Comparison of ENCODE assay signal across 8 cellular contexts in genomic region chr17:8629371-8630226, GRCh38. TPM values are rescaled to one million over a fixed set of nuclear protein-coding genes. Genes with fewer than 3 reads are reported as not detected.
DNase-seq lines count a peak whose midpoint lies in the region; ATAC-seq and TF ChIP-seq lines count a peak whose summit lies in the region.

No MANE protein-coding gene starts in this region.

- in situ Hi-C loops in ACHN (cut with HindIII; ENCODE audit: low pct_ligation_motif_present, low pct_unique_long_range_greater_than_20kb, low sequenced_read_pairs): no loop called here

- ATAC-seq in effector memory CD8-positive, alpha-beta T cell (replicated peaks): no peak
- ATAC-seq in memory B cell (ENCODE audit: low read depth) (no peak), GM21723 (IDR thresholded peaks at IDR 0.05; ENCODE audit: unreplicated experiment) (no peak), HG03460 (IDR thresholded peaks at IDR 0.05; ENCODE audit: unreplicated experiment) (no peak)

- H3K27ac ChIP-seq in HEK293 (ENCODE audit: extremely low read depth, low read depth, low read length) (peak overlapping the region; percentile 93), thymus (ENCODE audit: low read depth) (no peak overlapping the region)

- CTCF ChIA-PET in HEK293 (lab: Yijun Ruan, JAX): interaction anchor here (1.7 kb wide), 1 partner anchor 55 kb away, joined by 6 read pairs; no protein-coding TSS in a partner anchor

- peaks cover 42% of the 10 kb centered on the region for H3K27me3 ChIP-seq in thymus (ENCODE audit: control insufficient read depth, insufficient read depth)

- TF ChIP-seq CTCF in HEK293 (tag by site-specific recombination; IDR thresholded peaks at IDR 0.05): no peak
- TF ChIP-seq CTCF in WI38 (IDR thresholded peaks at IDR 0.05; ENCODE audit: low read depth, low read length): no peak

- H3K9me3 ChIP-seq in HEK293 (ENCODE audit: control insufficient read depth, insufficient read depth, low read depth, low read length): no peaks in the 10 kb centered on the region
- no peaks in the 10 kb centered on the region for H3K9me3 ChIP-seq in thymus (ENCODE audit: control insufficient read depth)

- H3K27me3 Mint-ChIP-seq in effector memory CD8-positive, alpha-beta T cell: peaks cover 49 to 66% of the 10 kb centered on the region in 2 donors
- peaks cover 28% of the 10 kb centered on the region for H3K27me3 Mint-ChIP-seq in memory B cell

- peak overlapping the region in 1 of 2 donors; percentile 19 for H3K27ac Mint-ChIP-seq in effector memory CD8-positive, alpha-beta T cell
- H3K27ac Mint-ChIP-seq in memory B cell: peak overlapping the region; percentile 47

- no peaks in the 10 kb centered on the region for H3K36me3 Mint-ChIP-seq in effector memory CD8-positive, alpha-beta T cell (ENCODE audit: insufficient read depth)
- no peaks in the 10 kb centered on the region for H3K36me3 Mint-ChIP-seq in memory B cell

- H3K4me1 Mint-ChIP-seq in effector memory CD8-positive, alpha-beta T cell (ENCODE audit: low read depth in 2 of 2): peaks cover 8 to 11% of the 10 kb centered on the region in 2 donors
- H3K4me1 Mint-ChIP-seq in memory B cell: peaks cover 11% of the 10 kb centered on the region

- 2% methylated on average over 76 of the region's 76 CpGs for WGBS in thymus

- POLR2A ChIA-PET in HEK293 (lab: Yijun Ruan, JAX): interaction anchor here (0.6 to 2.9 kb wide), 6 partner anchors 12 to 193 kb away, joined by 3 to 18 read pairs (median 6); partner anchors contain the start of gene NDEL1

- peaks cover 0 to 3% of the 10 kb centered on the region in 2 experiments; a peak in 1 of 3 replicates for H3K36me3 ChIP-seq in HEK293 (ENCODE audit: control insufficient read depth in 2 of 2, insufficient read depth in 1 of 2, low read length in 2 of 2)
- H3K36me3 ChIP-seq in thymus (ENCODE audit: control insufficient read depth, insufficient read depth): no peaks in the 10 kb centered on the region

- H3K9me3 Mint-ChIP-seq in effector memory CD8-positive, alpha-beta T cell: no peaks in the 10 kb centered on the region
- no peaks in the 10 kb centered on the region for H3K9me3 Mint-ChIP-seq in memory B cell

- DNase-seq in ACHN (peak; percentile 26), memory B cell (ENCODE audit: low spot score in 2 of 2) (peak in 1 of 2 donors; percentile 21)
- DNase-seq in effector memory CD8-positive, alpha-beta T cell: no peak

- peak overlapping the region; percentile 87 to 91 for H3K4me3 Mint-ChIP-seq in effector memory CD8-positive, alpha-beta T cell
- peak overlapping the region; percentile 92 for H3K4me3 Mint-ChIP-seq in memory B cell

- peaks cover 22% of the 10 kb centered on the region for H3K4me1 ChIP-seq in HEK293 (ENCODE audit: control insufficient read depth, insufficient read depth, low read length)
- H3K4me1 ChIP-seq in thymus (ENCODE audit: control insufficient read depth, insufficient read depth, low read length): peaks cover 13% of the 10 kb centered on the region

- H3K4me3 ChIP-seq in HEK293 (ENCODE audit: low read depth, low read length) (peak overlapping the region; percentile 92), WI38 (ENCODE audit: low read depth, low read length) (peak overlapping the region; percentile 87), thymus (ENCODE audit: low read length) (peak overlapping the region; percentile 52)

TF ChIP-seq in HEK293, 187 proteins besides CTCF, POLR2A, EP300 and RAD21 (continues in another document):
- TF ChIP-seq ZSCAN30 (tag by site-specific recombination; IDR thresholded peaks at IDR 0.05): no peak
- TF ChIP-seq ZNF26 (tag by site-specific recombination; IDR thresholded peaks at IDR 0.05): no peak
- TF ChIP-seq ZNF2 (tag by site-specific recombination; IDR thresholded peaks at IDR 0.05): 0 out of 2 replicates have a peak, but pooled peaks have one; percentile 20
- TF ChIP-seq GFI1B (tag by site-specific recombination; IDR thresholded peaks at IDR 0.05): no peak
- no peak for TF ChIP-seq ZNF157 (tag by site-specific recombination; IDR thresholded peaks at IDR 0.05)
- no peak for TF ChIP-seq OSR2 (tag by site-specific recombination; IDR thresholded peaks at IDR 0.05)
- TF ChIP-seq ZNF623 (tag by site-specific recombination; IDR thresholded peaks at IDR 0.05): no peak
- TF ChIP-seq ZNF16 (tag by site-specific recombination; IDR thresholded peaks at IDR 0.05; ENCODE audit: low read depth): no peak
- TF ChIP-seq ZNF621 (tag by site-specific recombination; IDR thresholded peaks at IDR 0.05): no peak
- TF ChIP-seq ZNF660 (tag by site-specific recombination; IDR thresholded peaks at IDR 0.05): 0 out of 2 replicates have a peak, but pooled peaks have one; percentile 16
- no peak for TF ChIP-seq ZNF513 (tag by site-specific recombination; IDR thresholded peaks at IDR 0.05)
- no peak for TF ChIP-seq ZBTB11 (tag by site-specific recombination; conservative IDR thresholded peaks at IDR 0.05; ENCODE audit: low read depth)
- TF ChIP-seq ZNF175 (tag by site-specific recombination; IDR thresholded peaks at IDR 0.05): no peak
- no peak for TF ChIP-seq ZNF433 (tag by site-specific recombination; IDR thresholded peaks at IDR 0.05; ENCODE audit: low read depth)
- no peak for TF ChIP-seq ZSCAN23 (tag by site-specific recombination; IDR thresholded peaks at IDR 0.05)
- no peak for TF ChIP-seq HOXA7 (CRISPR knock-in tag; IDR thresholded peaks at IDR 0.05; ENCODE audit: borderline replicate concordance)
- TF ChIP-seq ZEB2 (tag by site-specific recombination; IDR thresholded peaks at IDR 0.05): peak; percentile 38; the same call in 1 of the 2 replicates
- TF ChIP-seq ZNF548 (tag by site-specific recombination; IDR thresholded peaks at IDR 0.05): no peak
- TF ChIP-seq ZIC2 (tag by site-specific recombination; IDR thresholded peaks at IDR 0.05): peak; percentile 75
- peak; percentile 96 for TF ChIP-seq ZNF335 (tag by site-specific recombination; conservative IDR thresholded peaks at IDR 0.05)
- TF ChIP-seq GLI2 (tag by site-specific recombination; IDR thresholded peaks at IDR 0.05; ENCODE audit: borderline replicate concordance, low read depth): no peak
- 0 out of 2 replicates have a peak, but pooled peaks have one; percentile 44 for TF ChIP-seq ZBTB48 (tag by site-specific recombination; IDR thresholded peaks at IDR 0.05)
- no peak for TF ChIP-seq ZNF48 (tag by site-specific recombination; IDR thresholded peaks at IDR 0.05)
- no peak for TF ChIP-seq ZNF354C (tag by site-specific recombination; IDR thresholded peaks at IDR 0.05; ENCODE audit: borderline replicate concordance, low read depth)
- no peak for TF ChIP-seq ZNF174 (tag by site-specific recombination; IDR thresholded peaks at IDR 0.05)
- TF ChIP-seq ZBTB17 (tag by site-specific recombination; IDR thresholded peaks at IDR 0.05): no peak

RNA-seq across cellular contexts. Expression of gene MYH10, which starts 0.9 kb away (rescaled TPM):
- polyA plus RNA-seq in thymus: 4.2 TPM
